ENCODE assay signal across 1 cellular context in the genomic region with DNA sequence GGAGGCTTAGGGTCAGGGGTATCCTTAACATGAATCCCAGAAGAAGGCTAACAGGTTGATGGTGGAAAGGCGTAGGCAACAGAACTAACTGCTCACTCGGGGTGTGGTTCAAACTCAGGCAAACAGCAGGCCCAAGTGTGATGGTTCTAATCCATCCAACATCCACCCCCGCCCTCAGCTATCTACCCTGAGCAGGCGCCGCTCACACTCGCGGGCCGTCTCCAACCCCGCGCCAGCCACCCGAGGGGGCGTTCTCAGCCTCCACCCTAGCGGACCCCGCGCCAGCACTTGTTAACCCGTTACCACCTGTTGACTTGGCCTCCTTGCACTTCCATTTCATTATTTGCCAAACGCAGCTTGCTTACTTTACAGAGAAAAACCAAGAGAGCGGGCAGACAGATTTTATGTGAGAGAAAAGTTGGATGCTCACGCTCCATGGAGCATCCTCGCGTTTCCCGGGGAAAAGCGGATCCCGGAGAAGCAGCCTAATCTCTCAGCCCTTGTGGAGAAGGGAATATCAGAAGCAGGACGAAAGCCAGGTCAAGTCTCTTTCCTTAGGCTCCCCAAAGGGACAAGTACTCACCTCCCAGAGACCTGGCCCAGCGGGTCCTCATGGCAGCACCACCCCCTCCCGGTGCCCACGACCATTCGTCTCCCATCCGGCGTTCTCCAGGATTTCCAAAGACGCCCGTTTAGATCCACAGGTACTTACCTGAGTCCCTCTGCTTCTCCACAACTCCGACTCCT.
TF ChIP-seq lines count a peak whose summit lies in the region.

No MANE protein-coding gene starts in this region.

TF ChIP-seq in K562, 482 proteins besides CTCF, POLR2A, EP300 and RAD21 (continued from another document):
- TF ChIP-seq ZNF232 (CRISPR knock-in tag; IDR thresholded peaks at IDR 0.05) (no peak), MCM7 (IDR thresholded peaks at IDR 0.05) (no peak), DIDO1 (tag; IDR thresholded peaks at IDR 0.05; ENCODE audit: low read depth) (no peak), SMARCA5 (IDR thresholded peaks at IDR 0.05) (no peak), CBFA2T3 (IDR thresholded peaks at IDR 0.05) (peak; percentile 55), RBM25 (IDR thresholded peaks at IDR 0.05; ENCODE audit: low read depth, low read length, severe bottlenecking) (no peak), JUN (IDR thresholded peaks at IDR 0.05; ENCODE audit: borderline replicate concordance, low read depth, low read length) (no peak), JUN (CRISPR knock-in tag; IDR thresholded peaks at IDR 0.05; ENCODE audit: borderline replicate concordance) (no peak), GATAD2A (IDR thresholded peaks at IDR 0.05) (no peak), EGR1 (conservative IDR thresholded peaks at IDR 0.05) (peak; percentile 76), NEUROD1 (IDR thresholded peaks at IDR 0.05; ENCODE audit: borderline replicate concordance, low read depth, low read length, partially characterized antibody) (no peak), MYC (IDR thresholded peaks at IDR 0.05; ENCODE audit: low read depth, low read length) (no peak), MYC (CRISPR knock-in tag; IDR thresholded peaks at IDR 0.05; ENCODE audit: borderline replicate concordance, low read depth) (no peak), ZC3H4 (CRISPR knock-in tag; IDR thresholded peaks at IDR 0.05; ENCODE audit: borderline replicate concordance) (no peak), NRF1 (conservative IDR thresholded peaks at IDR 0.05 in 1 of 2, IDR thresholded peaks at IDR 0.05 in 1 of 2) (peak; percentile 36 to 44; a peak in 2 of 4 replicates)
- TF ChIP-seq, protein P1, sequence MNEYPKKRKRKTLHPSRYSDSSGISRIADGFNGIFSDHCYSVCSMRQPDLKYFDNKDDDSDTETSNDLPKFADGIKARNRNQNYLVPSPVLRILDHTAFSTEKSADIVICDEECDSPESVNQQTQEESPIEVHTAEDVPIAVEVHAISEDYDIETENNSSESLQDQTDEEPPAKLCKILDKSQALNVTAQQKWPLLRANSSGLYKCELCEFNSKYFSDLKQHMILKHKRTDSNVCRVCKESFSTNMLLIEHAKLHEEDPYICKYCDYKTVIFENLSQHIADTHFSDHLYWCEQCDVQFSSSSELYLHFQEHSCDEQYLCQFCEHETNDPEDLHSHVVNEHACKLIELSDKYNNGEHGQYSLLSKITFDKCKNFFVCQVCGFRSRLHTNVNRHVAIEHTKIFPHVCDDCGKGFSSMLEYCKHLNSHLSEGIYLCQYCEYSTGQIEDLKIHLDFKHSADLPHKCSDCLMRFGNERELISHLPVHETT (CRISPR knock-in tag; conservative IDR thresholded peaks at IDR 0.05 in 1 of 2, IDR thresholded peaks at IDR 0.05 in 1 of 2): no peak
- TF ChIP-seq, protein P2, sequence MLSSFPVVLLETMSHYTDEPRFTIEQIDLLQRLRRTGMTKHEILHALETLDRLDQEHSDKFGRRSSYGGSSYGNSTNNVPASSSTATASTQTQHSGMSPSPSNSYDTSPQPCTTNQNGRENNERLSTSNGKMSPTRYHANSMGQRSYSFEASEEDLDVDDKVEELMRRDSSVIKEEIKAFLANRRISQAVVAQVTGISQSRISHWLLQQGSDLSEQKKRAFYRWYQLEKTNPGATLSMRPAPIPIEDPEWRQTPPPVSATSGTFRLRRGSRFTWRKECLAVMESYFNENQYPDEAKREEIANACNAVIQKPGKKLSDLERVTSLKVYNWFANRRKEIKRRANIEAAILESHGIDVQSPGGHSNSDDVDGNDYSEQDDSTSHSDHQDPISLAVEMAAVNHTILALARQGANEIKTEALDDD (IDR thresholded peaks at IDR 0.05): peak; percentile 63; the same call in 1 of the 2 replicates
